ENCODE assay signal across 8 cellular contexts in the genomic region with DNA sequence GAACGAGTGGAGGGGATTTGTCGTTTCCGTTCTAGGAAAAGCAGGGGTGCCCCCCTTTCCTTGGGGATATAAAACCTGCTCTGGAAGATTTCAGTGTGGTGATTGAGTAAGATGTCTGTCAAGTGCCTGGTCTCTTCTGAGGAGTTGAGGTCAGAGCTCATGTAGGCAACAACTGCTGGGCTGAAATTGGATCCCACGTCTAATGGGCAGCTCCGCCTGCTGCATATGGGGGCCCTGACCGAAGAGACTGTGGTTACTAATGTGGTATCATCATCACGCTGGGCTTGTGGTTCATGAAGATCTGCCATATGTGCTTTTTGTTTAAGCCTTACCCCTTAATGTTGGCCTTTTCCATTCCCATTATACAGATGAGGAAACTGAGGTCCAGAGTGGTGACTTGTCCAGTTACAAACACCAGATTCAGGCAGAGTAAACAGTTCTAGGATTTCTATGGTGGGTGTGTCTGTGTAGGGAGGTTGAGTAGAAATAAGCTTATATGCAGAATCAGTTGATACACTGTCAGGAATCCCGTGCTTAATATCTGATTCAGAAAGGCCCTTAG. TPM values are rescaled to one million over a fixed set of nuclear protein-coding genes. Genes with fewer than 3 reads are reported as not detected.
DNase-seq lines count a peak whose midpoint lies in the region; ATAC-seq and TF ChIP-seq lines count a peak whose summit lies in the region.

No MANE protein-coding gene starts in this region.

- peak overlapping the region; percentile 85 for H3K4me3 ChIP-seq in left ventricle myocardium inferior
- peak overlapping the region; percentile 87 to 97 (median 96) for H3K4me3 ChIP-seq in skeletal muscle tissue (ENCODE audit: low read length in 3 of 3)

- CTCF ChIA-PET in activated CD8-positive, alpha-beta T cell treated with anti-CD3 and anti-CD28 coated beads for 36 hours (lab: Charles Lee), result interaction anchor here (1.1 to 10.4 kb wide), 5 partner anchors 10 to 21 kb away, joined by 3 to 99 read pairs (median 23); a partner anchor contains a TSS

- intact Hi-C loops in activated CD8-positive, alpha-beta T cell treated with anti-CD3 and anti-CD28 coated beads for 36 hours (cut with micrococcal nuclease), result loop anchor here (5.0 kb wide), 1 partner anchor 541 kb away; a partner anchor contains a TSS
- intact Hi-C loops in left ventricle myocardium inferior (cut with micrococcal nuclease), result no loop called here

- H3K36me3 Mint-ChIP-seq in activated CD8-positive, alpha-beta T cell treated with anti-CD3 and anti-CD28 coated beads for 36 hours (ENCODE audit: low read depth), result peaks cover 32% of the 10 kb centered on the region

- peaks cover 63% of the 10 kb centered on the region for H3K4me1 Mint-ChIP-seq in activated CD8-positive, alpha-beta T cell treated with anti-CD3 and anti-CD28 coated beads for 36 hours (ENCODE audit: low read depth)

- TF ChIP-seq CTCF in activated CD8-positive, alpha-beta T cell treated with anti-CD3 and anti-CD28 coated beads for 36 hours (IDR thresholded peaks at IDR 0.05), result no peak
- TF ChIP-seq CTCF in left ventricle myocardium inferior (IDR thresholded peaks at IDR 0.05; ENCODE audit: borderline replicate concordance), result no peak

- H3K9me3 ChIP-seq in left ventricle myocardium inferior (replicated peaks), result no peaks in the 10 kb centered on the region
- no peaks in the 10 kb centered on the region for H3K9me3 ChIP-seq in skeletal muscle tissue (ENCODE audit: control insufficient read depth in 3 of 3, low read length in 3 of 3)

- H3K27me3 Mint-ChIP-seq in activated CD8-positive, alpha-beta T cell treated with anti-CD3 and anti-CD28 coated beads for 36 hours, result no peaks in the 10 kb centered on the region

- H3K36me3 ChIP-seq in left ventricle myocardium inferior, result peaks cover 18% of the 10 kb centered on the region
- H3K36me3 ChIP-seq in skeletal muscle tissue (ENCODE audit: control insufficient read depth in 3 of 3, insufficient read depth in 3 of 3, low read length in 3 of 3), result peaks cover 8 to 16% (median 14%) of the 10 kb centered on the region in 3 donors

- peak; percentile 4 for ATAC-seq in HG03196 (IDR thresholded peaks at IDR 0.05; ENCODE audit: unreplicated experiment)
- no peak for ATAC-seq in activated CD8-positive, alpha-beta T cell treated with anti-CD3 and anti-CD28 coated beads for 36 hours

- DNase-seq in GM03348 (ENCODE audit: low spot score) (peak; percentile 65), left ventricle myocardium inferior (no peak), DMS53 treated with DMSO at 0.1 percent for 48 hours (lab: John Stamatoyannopoulos, UW; ENCODE audit: unreplicated experiment) (no peak), OCI-M2 (lab: John Stamatoyannopoulos, UW; ENCODE audit: unreplicated experiment) (no peak)
- no peak for DNase-seq in activated CD8-positive, alpha-beta T cell treated with anti-CD3 and anti-CD28 coated beads for 36 hours
- DNase-seq in central memory CD4-positive, alpha-beta T cell, result no peak

- peak overlapping the region; percentile 94 for H3K27ac Mint-ChIP-seq in activated CD8-positive, alpha-beta T cell treated with anti-CD3 and anti-CD28 coated beads for 36 hours

- peak overlapping the region; percentile 95 for H3K27ac ChIP-seq in left ventricle myocardium inferior (replicated peaks)
- H3K27ac ChIP-seq in skeletal muscle tissue (ENCODE audit: low read depth, low read length), result peak overlapping the region; percentile 100

- no peaks in the 10 kb centered on the region for H3K9me3 Mint-ChIP-seq in activated CD8-positive, alpha-beta T cell treated with anti-CD3 and anti-CD28 coated beads for 36 hours

- H3K9ac ChIP-seq in skeletal muscle tissue (ENCODE audit: low read depth in 1 of 3, low read length in 3 of 3), result peak overlapping the region; percentile 100

- POLR2A ChIA-PET in activated CD8-positive, alpha-beta T cell treated with anti-CD3 and anti-CD28 coated beads for 36 hours (lab: Charles Lee), result interaction anchor here (1.0 to 7.6 kb wide), 4 partner anchors 10 to 36 kb away, joined by 3 to 114 read pairs (median 38); a partner anchor contains a TSS

- H3K4me3 Mint-ChIP-seq in activated CD8-positive, alpha-beta T cell treated with anti-CD3 and anti-CD28 coated beads for 36 hours, result peak overlapping the region; percentile 87

- H3K4me1 ChIP-seq in left ventricle myocardium inferior (peaks cover 65% of the 10 kb centered on the region), skeletal muscle tissue (ENCODE audit: control insufficient read depth in 3 of 3, insufficient read depth in 3 of 3, low read length in 3 of 3) (peaks cover 66 to 85% (median 79%) of the 10 kb centered on the region in 3 donors)

- no peaks in the 10 kb centered on the region for H3K27me3 ChIP-seq in left ventricle myocardium inferior (ENCODE audit: low read depth)
- H3K27me3 ChIP-seq in skeletal muscle tissue (ENCODE audit: control insufficient read depth in 3 of 3, insufficient read depth in 3 of 3, low read length in 3 of 3), result no peaks in the 10 kb centered on the region

RNA-seq across cellular contexts. Expression of a gene that starts 0.6 kb away (rescaled TPM):
- 10 to 100 TPM; 58.1 to 60.6 TPM for total RNA-seq in activated CD8-positive, alpha-beta T cell treated with anti-CD3 and anti-CD28 coated beads for 36 hours
- total RNA-seq in left ventricle myocardium inferior (39.6 TPM), skeletal muscle tissue (61.1 TPM)

RNA-seq across cellular contexts. Expression of a gene that starts 7.8 kb away (rescaled TPM):
- 10 to 100 TPM; 26.6 to 26.7 TPM for total RNA-seq in activated CD8-positive, alpha-beta T cell treated with anti-CD3 and anti-CD28 coated beads for 36 hours
- total RNA-seq in left ventricle myocardium inferior (15.8 TPM), skeletal muscle tissue (58.5 TPM)

RNA-seq across cellular contexts. Expression of a gene that starts 23.3 kb away (rescaled TPM):
- total RNA-seq in activated CD8-positive, alpha-beta T cell treated with anti-CD3 and anti-CD28 coated beads for 36 hours, result 10 to 100 TPM; 94.9 to 96.7 TPM
- total RNA-seq in left ventricle myocardium inferior (29.5 TPM), skeletal muscle tissue (53.2 TPM)

RNA-seq across cellular contexts. Expression of a gene that starts 33.5 kb away (rescaled TPM):
- under 1 TPM in 1 of 2 experiments, not detected in 1; 0.16 TPM for total RNA-seq in activated CD8-positive, alpha-beta T cell treated with anti-CD3 and anti-CD28 coated beads for 36 hours
- total RNA-seq in left ventricle myocardium inferior (0.11 TPM), skeletal muscle tissue (0.52 TPM)
